Comparison of ENCODE assay signal across 27 cellular contexts in the genomic region with DNA sequence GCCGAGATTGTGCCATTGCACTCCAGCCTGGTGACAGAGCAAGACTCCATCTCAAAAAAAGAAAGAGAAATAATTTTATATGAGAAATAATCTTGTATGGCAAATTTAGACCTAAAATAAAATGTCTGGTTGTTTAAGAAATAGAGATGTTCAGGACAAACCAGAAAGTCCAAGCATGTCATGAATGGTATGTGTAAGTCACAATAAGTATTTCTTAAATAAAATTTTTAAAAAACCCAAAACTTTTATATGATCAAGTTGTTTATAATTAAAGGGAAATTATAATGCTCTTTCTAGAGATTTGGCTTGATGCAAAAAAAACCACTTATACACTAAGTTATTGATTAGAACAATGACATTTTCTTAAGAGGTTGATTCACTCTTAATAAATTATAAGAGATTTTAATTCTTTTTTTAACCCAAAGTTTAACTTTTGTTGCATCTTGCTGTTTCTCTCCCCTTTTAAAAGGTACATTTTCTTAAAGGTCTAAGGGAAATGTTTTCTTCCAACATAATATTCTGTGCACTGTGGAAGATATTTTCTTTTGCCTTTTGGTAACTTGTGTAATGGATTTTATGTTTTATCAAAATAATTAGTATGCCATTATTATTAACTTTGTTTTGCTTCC.
DNase-seq lines count a peak whose midpoint lies in the region; ATAC-seq, FAIRE-seq and TF ChIP-seq lines count a peak whose summit lies in the region.
"Had no signal": no experiment of that assay in that cellular context is flagged by ENCODE, and none has a peak within 500 bp of the region (broad histone marks: within the 10 kb centered on the region; RNA-seq: fewer than 3 reads in every experiment).

No MANE protein-coding gene starts in this region.

- H3K9me2 ChIP-seq in GM23338 (ENCODE audit: insufficient read depth): peaks cover 14% of the 10 kb centered on the region
- H3K9me2 ChIP-seq in Karpas-422 (replicated peaks; ENCODE audit: insufficient read depth, low read length): no peaks in the 10 kb centered on the region

- peaks cover 43% of the 10 kb centered on the region for H3K36me3 ChIP-seq in GM23338 (ENCODE audit: insufficient read depth)
- no peaks in the 10 kb centered on the region for H3K36me3 ChIP-seq in Karpas-422 (ENCODE audit: insufficient read depth, low read length)
- H3K36me3 ChIP-seq: stomach, thyroid gland, vagina had no signal

- H4K20me1 ChIP-seq in GM23338 (replicated peaks; ENCODE audit: insufficient read depth) (no peaks in the 10 kb centered on the region), Karpas-422 (ENCODE audit: insufficient read depth, low read depth, low read length) (no peaks in the 10 kb centered on the region)

- H3F3A ChIP-seq in GM23338 (replicated peaks; ENCODE audit: low read depth): no peaks in the 10 kb centered on the region

- H3K4me3 ChIP-seq in GM23338: no peak overlapping the region
- H3K4me3 ChIP-seq in Karpas-422 (ENCODE audit: low read length): no peak overlapping the region
- H3K4me3 ChIP-seq: skin epidermis, stomach, thyroid gland, vagina had no signal

- H3K4me3 Mint-ChIP-seq in GM23338: no peak overlapping the region
- H3K4me3 Mint-ChIP-seq: activated CD4-positive, alpha-beta memory T cell treated with anti-CD3 and anti-CD28 coated beads, Interleukin-2, amount 10 ng/mL, durations not matched to agents 7 days and 5 days; CD4-positive, alpha-beta T cell; dendritic cell treated with granulocyte-macrophage colony-stimulating factor and Interleukin-4, amounts not matched to agents 40 ng/mL and 50 ng/mL, for 4 days; natural killer cell had no signal

- no peak overlapping the region for H2AFZ ChIP-seq in GM23338
- H2AFZ ChIP-seq in Karpas-422 (ENCODE audit: low read length): no peak overlapping the region

- no peak overlapping the region for H3K4me2 ChIP-seq in GM23338
- H3K4me2 ChIP-seq in Karpas-422 (ENCODE audit: low read depth, low read length, poor library complexity, severe bottlenecking): no peak overlapping the region
- H3K4me2 ChIP-seq: KMS-11 had no signal

- peaks cover 5% of the 10 kb centered on the region for H3K27me3 Mint-ChIP-seq in GM23338 (ENCODE audit: insufficient read depth, low read depth, poor library complexity)
- H3K27me3 Mint-ChIP-seq: dendritic cell treated with granulocyte-macrophage colony-stimulating factor and Interleukin-4, amounts not matched to agents 40 ng/mL and 50 ng/mL, for 4 days had no signal

- intact Hi-C loops in head of caudate nucleus (cut with DNase I): no loop called here

- H3K9ac ChIP-seq in Karpas-422 (ENCODE audit: low read length): no peak overlapping the region
- H3K9ac ChIP-seq: KMS-11 had no signal

- H3K4me1 Mint-ChIP-seq in GM23338: no peaks in the 10 kb centered on the region
- H3K4me1 Mint-ChIP-seq: activated CD4-positive, alpha-beta memory T cell treated with anti-CD3 and anti-CD28 coated beads, Interleukin-2, amount 10 ng/mL, durations not matched to agents 7 days and 5 days; natural killer cell had no signal

- H3K4me1 ChIP-seq in GM23338 (ENCODE audit: insufficient read depth): no peaks in the 10 kb centered on the region
- no peaks in the 10 kb centered on the region for H3K4me1 ChIP-seq in Karpas-422 (ENCODE audit: low read length)
- H3K4me1 ChIP-seq: stomach, thyroid gland, vagina had no signal

- DNase-seq in GM23338 (ENCODE audit: low spot score) (peak; percentile 59), Karpas-422 (peak; percentile 56), SK-MEL-5 (ENCODE audit: low read depth, low spot score) (peak; percentile 8), frontal cortex (ENCODE audit: low spot score in 2 of 2) (no peak), NCI-H2107 (lab: John Stamatoyannopoulos, UW) (no peak), head of caudate nucleus (no peak), cerebellar cortex (ENCODE audit: low spot score) (no peak), NCI-H187 treated with DMSO at 0.1 percent for 48 hours (lab: John Stamatoyannopoulos, UW) (no peak)
- DNase-seq: activated CD4-positive, alpha-beta memory T cell treated with anti-CD3 and anti-CD28 coated beads, Interleukin-2, amount 10 ng/mL, durations not matched to agents 7 days and 5 days; activated CD8-positive, alpha-beta memory T cell treated with anti-CD3 and anti-CD28 coated beads, Interleukin-2, amount 50 U/mL, for 48 hours; activated naive CD4-positive, alpha-beta T cell treated with anti-CD3 and anti-CD28 coated beads, Interleukin-2, amount 50 U/mL, for 16 hours; amniotic stem cell; CD4-positive, alpha-beta T cell; kidney; natural killer cell; NCI-H1092; NCI-H187; NCI-H2227 treated with DMSO at 0.1 percent for 48 hours; NCI-H526 treated with DMSO at 0.1 percent for 48 hours; RPMI8226; stimulated activated CD8-positive, alpha-beta memory T cell treated with anti-CD3 and anti-CD28 coated beads, Interleukin-4, amount 100 ng/mL, for 48 hours; stomach; thyroid gland had no signal

- H3K9me3 ChIP-seq in Karpas-422 (ENCODE audit: low read length): peaks cover 28% of the 10 kb centered on the region
- H3K9me3 ChIP-seq: thyroid gland, vagina had no signal

- no peak for ATAC-seq in GM23338
- ATAC-seq: natural killer cell had no signal

- peaks cover 93% of the 10 kb centered on the region for H3K36me3 Mint-ChIP-seq in GM23338 (ENCODE audit: low read depth)
- H3K36me3 Mint-ChIP-seq: natural killer cell had no signal

- no peak for TF ChIP-seq CTCF in GM23338 (conservative IDR thresholded peaks at IDR 0.05; ENCODE audit: low read depth in 2 of 2)

- in situ Hi-C loops in SK-MEL-5 (cut with HindIII; ENCODE audit: low pct_unique_long_range_greater_than_20kb, low sequenced_read_pairs): no loop called here

- H3K27ac ChIP-seq in GM23338 (ENCODE audit: low read depth) (no peak overlapping the region), Karpas-422 (ENCODE audit: low read length) (no peak overlapping the region)
- H3K27ac ChIP-seq: KMS-11, skin epidermis, stomach, thyroid gland, vagina had no signal

- H3K79me2 ChIP-seq in GM23338 (replicated peaks; ENCODE audit: insufficient read depth) (no peaks in the 10 kb centered on the region), Karpas-422 (ENCODE audit: low read length) (no peaks in the 10 kb centered on the region)

- FAIRE-seq in frontal cortex (lab: Jason Lieb, UNC): peak; percentile 21
- FAIRE-seq: kidney had no signal

- no peaks in the 10 kb centered on the region for H3K27me3 ChIP-seq in GM23338 (ENCODE audit: insufficient read depth)
- no peaks in the 10 kb centered on the region for H3K27me3 ChIP-seq in Karpas-422 (ENCODE audit: low read length)
- H3K27me3 ChIP-seq: stomach, thyroid gland, vagina had no signal

- H3K9me3 Mint-ChIP-seq in GM23338: peaks cover 94% of the 10 kb centered on the region

- H3K27ac Mint-ChIP-seq in GM23338: no peak overlapping the region
- H3K27ac Mint-ChIP-seq: activated CD4-positive, alpha-beta memory T cell treated with anti-CD3 and anti-CD28 coated beads, Interleukin-2, amount 10 ng/mL, durations not matched to agents 7 days and 5 days; CD4-positive, alpha-beta T cell; dendritic cell treated with granulocyte-macrophage colony-stimulating factor and Interleukin-4, amounts not matched to agents 40 ng/mL and 50 ng/mL, for 4 days; natural killer cell had no signal

TF ChIP-seq in GM23338, 12 proteins besides CTCF, POLR2A, EP300 and RAD21 (continues in another document):
- TF ChIP-seq STAT1 (IDR thresholded peaks at IDR 0.05; ENCODE audit: unreplicated experiment) (no peak), ZNF331 (CRISPR knock-in tag; IDR thresholded peaks at IDR 0.05; ENCODE audit: low read depth) (no peak), POLR2AphosphoS5 (IDR thresholded peaks at IDR 0.05; ENCODE audit: low read depth) (no peak), EZH2 (IDR thresholded peaks at IDR 0.05; ENCODE audit: low read depth, unreplicated experiment) (no peak), JUNB (IDR thresholded peaks at IDR 0.05; ENCODE audit: unreplicated experiment) (no peak), EZH2phosphoT487 (IDR thresholded peaks at IDR 0.05; ENCODE audit: unreplicated experiment) (no peak), CREB1 (CRISPR knock-in tag; IDR thresholded peaks at IDR 0.05; ENCODE audit: low read depth) (no peak), ZNF114 (CRISPR knock-in tag; IDR thresholded peaks at IDR 0.05) (no peak), NANOG (IDR thresholded peaks at IDR 0.05; ENCODE audit: borderline replicate concordance) (no peak)
- TF ChIP-seq, protein P1, sequence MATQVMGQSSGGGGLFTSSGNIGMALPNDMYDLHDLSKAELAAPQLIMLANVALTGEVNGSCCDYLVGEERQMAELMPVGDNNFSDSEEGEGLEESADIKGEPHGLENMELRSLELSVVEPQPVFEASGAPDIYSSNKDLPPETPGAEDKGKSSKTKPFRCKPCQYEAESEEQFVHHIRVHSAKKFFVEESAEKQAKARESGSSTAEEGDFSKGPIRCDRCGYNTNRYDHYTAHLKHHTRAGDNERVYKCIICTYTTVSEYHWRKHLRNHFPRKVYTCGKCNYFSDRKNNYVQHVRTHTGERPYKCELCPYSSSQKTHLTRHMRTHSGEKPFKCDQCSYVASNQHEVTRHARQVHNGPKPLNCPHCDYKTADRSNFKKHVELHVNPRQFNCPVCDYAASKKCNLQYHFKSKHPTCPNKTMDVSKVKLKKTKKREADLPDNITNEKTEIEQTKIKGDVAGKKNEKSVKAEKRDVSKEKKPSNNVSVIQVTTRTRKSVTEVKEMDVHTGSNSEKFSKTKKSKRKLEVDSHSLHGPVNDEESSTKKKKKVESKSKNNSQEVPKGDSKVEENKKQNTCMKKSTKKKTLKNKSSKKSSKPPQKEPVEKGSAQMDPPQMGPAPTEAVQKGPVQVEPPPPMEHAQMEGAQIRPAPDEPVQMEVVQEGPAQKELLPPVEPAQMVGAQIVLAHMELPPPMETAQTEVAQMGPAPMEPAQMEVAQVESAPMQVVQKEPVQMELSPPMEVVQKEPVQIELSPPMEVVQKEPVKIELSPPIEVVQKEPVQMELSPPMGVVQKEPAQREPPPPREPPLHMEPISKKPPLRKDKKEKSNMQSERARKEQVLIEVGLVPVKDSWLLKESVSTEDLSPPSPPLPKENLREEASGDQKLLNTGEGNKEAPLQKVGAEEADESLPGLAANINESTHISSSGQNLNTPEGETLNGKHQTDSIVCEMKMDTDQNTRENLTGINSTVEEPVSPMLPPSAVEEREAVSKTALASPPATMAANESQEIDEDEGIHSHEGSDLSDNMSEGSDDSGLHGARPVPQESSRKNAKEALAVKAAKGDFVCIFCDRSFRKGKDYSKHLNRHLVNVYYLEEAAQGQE (IDR thresholded peaks at IDR 0.05; ENCODE audit: unreplicated experiment): no peak
- TF ChIP-seq, protein P2, sequence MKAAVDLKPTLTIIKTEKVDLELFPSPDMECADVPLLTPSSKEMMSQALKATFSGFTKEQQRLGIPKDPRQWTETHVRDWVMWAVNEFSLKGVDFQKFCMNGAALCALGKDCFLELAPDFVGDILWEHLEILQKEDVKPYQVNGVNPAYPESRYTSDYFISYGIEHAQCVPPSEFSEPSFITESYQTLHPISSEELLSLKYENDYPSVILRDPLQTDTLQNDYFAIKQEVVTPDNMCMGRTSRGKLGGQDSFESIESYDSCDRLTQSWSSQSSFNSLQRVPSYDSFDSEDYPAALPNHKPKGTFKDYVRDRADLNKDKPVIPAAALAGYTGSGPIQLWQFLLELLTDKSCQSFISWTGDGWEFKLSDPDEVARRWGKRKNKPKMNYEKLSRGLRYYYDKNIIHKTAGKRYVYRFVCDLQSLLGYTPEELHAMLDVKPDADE (IDR thresholded peaks at IDR 0.05): no peak

Comparison
In these comparisons a context has a peak if more than half of its experiments do, and no peak if none do; other contexts are left out.
1. DNase-seq: peak in GM23338 (single experiment), Karpas-422 (single experiment) and SK-MEL-5 (single experiment); none in frontal cortex (0 of 2), NCI-H2107 (single experiment), head of caudate nucleus (0 of 42), cerebellar cortex (single experiment) and NCI-H187 treated with DMSO at 0.1 percent for 48 hours (single experiment).